ENCODE assay signal across 31 cellular contexts in genomic region chr18:56121669-56122068, GRCh38.
"Had no signal": no experiment of that assay in that cellular context is flagged by ENCODE, and none has a peak within 500 bp of the region (broad histone marks: within the 10 kb centered on the region; RNA-seq: fewer than 3 reads in every experiment).

No MANE protein-coding gene starts in this region.

- H3K27me3 ChIP-seq: adrenal gland, ascending aorta, body of pancreas, brain microvascular endothelial cell, breast epithelium, cardiac muscle cell had no signal

- H3K9me3 ChIP-seq: adrenal gland, ascending aorta, body of pancreas, breast epithelium had no signal

- H3K4me1 ChIP-seq: adrenal gland, ascending aorta, breast epithelium had no signal

- H3K4me3 ChIP-seq: adrenal gland, ascending aorta, body of pancreas, breast epithelium, cardiac muscle cell had no signal

- DNase-seq: activated effector memory CD4-positive, alpha-beta T cell treated with anti-CD3 and anti-CD28 coated beads, Interleukin-2, amount 50 U/mL, for 16 hours; activated effector memory CD4-positive, alpha-beta T cell treated with Interleukin-2 at 50 U/mL for 16 hours; activated gamma-delta T cell; activated gamma-delta T cell treated with Interleukin-2 at 50 U/mL for 16 hours; activated naive CD4-positive, alpha-beta T cell; activated naive CD4-positive, alpha-beta T cell treated with anti-CD3 and anti-CD28 coated beads for 36 hours; activated naive CD4-positive, alpha-beta T cell treated with anti-CD3 and anti-CD28 coated beads, Interleukin-2, amount 10 ng/mL, durations not matched to agents 7 days and 5 days; activated naive CD4-positive, alpha-beta T cell treated with anti-CD3 and anti-CD28 coated beads, Interleukin-2, amount 50 U/mL, for 16 hours; activated naive CD4-positive, alpha-beta T cell treated with Interleukin-2 at 50 U/mL for 16 hours; activated naive CD8-positive, alpha-beta T cell treated with anti-CD3 and anti-CD28 coated beads for 36 hours; activated naive CD8-positive, alpha-beta T cell treated with anti-CD3 and anti-CD28 coated beads, Interleukin-2, amount 10 ng/mL, durations not matched to agents 7 days and 5 days; activated naive CD8-positive, alpha-beta T cell treated with anti-CD3 and anti-CD28 coated beads, Interleukin-2, amount 50 U/mL, for 24 hours; activated T-cell treated with anti-CD3 and anti-CD28 coated beads, Interleukin-2, amount 50 U/mL, for 24 hours; activated T-cell treated with anti-CD3 and anti-CD28 coated beads, Interleukin-2, amount 50 U/mL, for 4 hours; activated T-cell treated with anti-CD3 and anti-CD28 coated beads, Interleukin-2, amount 50 U/mL, for 48 hours; activated T-cell treated with anti-CD3 and anti-CD28 coated beads, Interleukin-2, amount 50 U/mL, for 72 hours; adrenal gland; amniotic stem cell; amygdala; anterior cingulate cortex; aorta; body of pancreas; brain microvascular endothelial cell; caudate nucleus; central memory CD4-positive, alpha-beta T cell; cerebellar nuclear complex had no signal

- H3K36me3 ChIP-seq: adrenal gland, ascending aorta, brain microvascular endothelial cell, breast epithelium, cardiac muscle cell had no signal

- FAIRE-seq: astrocyte, bronchial epithelial cell had no signal

- H3K27ac ChIP-seq: adrenal gland, ascending aorta, body of pancreas, brain microvascular endothelial cell, breast epithelium, cardiac muscle cell had no signal
